In genomic region chr17:30906101-30906911, GRCh38 we compare ENCODE assay signal across 8 cellular contexts. TPM values are rescaled to one million over a fixed set of nuclear protein-coding genes. Genes with fewer than 3 reads are reported as not detected.
A peak's percentile ranks its signal among the peaks of the same experiment; 100 is the strongest.
DNase-seq lines count a peak whose midpoint lies in the region; ATAC-seq and TF ChIP-seq lines count a peak whose summit lies in the region.

TEFM (minus strand) TSS chr17:30906238; CDS start chr17:30906198, 40 bp downstream.

- peak within 1 kb of the TSS; percentile 53 to 84 (median 79) for H3K4me3 ChIP-seq in Peyer's patch
- H3K4me3 ChIP-seq in muscle layer of colon (ENCODE audit: low read depth in 1 of 2, low read length in 2 of 2): peak within 1 kb of the TSS; percentile 88 to 97

- TF ChIP-seq CTCF in Peyer's patch (IDR thresholded peaks at IDR 0.05): peak in 2 of 6 experiments; percentile 7 to 25

- peak within 1 kb of the TSS; percentile 82 to 94 (median 86) for H3K27ac ChIP-seq in Peyer's patch
- H3K27ac ChIP-seq in muscle layer of colon (ENCODE audit: low read depth, low read length): peak within 1 kb of the TSS; percentile 88

- DNase-seq in DMS114 treated with DMSO at 0.1 percent for 48 hours (lab: John Stamatoyannopoulos, UW; ENCODE audit: unreplicated experiment): peak; percentile 78
- peak; percentile 80 to 93 (median 91) for DNase-seq in Peyer's patch
- peak; percentile 97 for DNase-seq in activated T-cell treated with anti-CD3 and anti-CD28 coated beads, Interleukin-2, amount 50 U/mL, for 48 hours
- DNase-seq in stimulated activated CD8-positive, alpha-beta memory T cell treated with anti-CD3 and anti-CD28 coated beads, Interleukin-7, amount 100 ng/mL, for 1 hour (ENCODE audit: low read depth in 2 of 2): peak; percentile 77 to 79

- H3K36me3 ChIP-seq in Peyer's patch: peaks cover 0 to 22% (median 0%) of the 10 kb centered on the region in 3 donors
- peaks cover 7% of the 10 kb centered on the region for H3K36me3 ChIP-seq in muscle layer of colon (ENCODE audit: insufficient read depth, low read length)

- peak; percentile 16; the same call in 1 of the 2 replicates for TF ChIP-seq RAD21 in Ishikawa (IDR thresholded peaks at IDR 0.05; ENCODE audit: low read depth)

- H3K27me3 ChIP-seq in Peyer's patch: no peaks in the 10 kb centered on the region
- H3K27me3 ChIP-seq in muscle layer of colon (ENCODE audit: control insufficient read depth in 1 of 2, insufficient read depth in 2 of 2, low read length in 2 of 2): no peaks in the 10 kb centered on the region

- no peaks in the 10 kb centered on the region for H3K9me3 ChIP-seq in Peyer's patch
- H3K9me3 ChIP-seq in muscle layer of colon (ENCODE audit: low read length): no peaks in the 10 kb centered on the region

- ATAC-seq in GM21576 (IDR thresholded peaks at IDR 0.05; ENCODE audit: unreplicated experiment): peak; percentile 78
- peak; percentile 96 for ATAC-seq in esophagus mucosa

- TF ChIP-seq EP300 in Ishikawa (IDR thresholded peaks at IDR 0.05; ENCODE audit: borderline replicate concordance): peak; percentile 75

- peaks cover 0 to 13% (median 7%) of the 10 kb centered on the region in 4 donors for H3K4me1 ChIP-seq in Peyer's patch
- peaks cover 8% of the 10 kb centered on the region for H3K4me1 ChIP-seq in muscle layer of colon (ENCODE audit: insufficient read depth, low read length)

- peak within 1 kb of the TSS; percentile 94 for H3K9ac ChIP-seq in muscle layer of colon (ENCODE audit: low read length)

- peak; percentile 61 to 69 for TF ChIP-seq POLR2A in Peyer's patch (IDR thresholded peaks at IDR 0.05)

TF ChIP-seq in Ishikawa, 13 proteins besides CTCF, POLR2A, EP300 and RAD21:
- TF ChIP-seq EGR1 (IDR thresholded peaks at IDR 0.05) (no peak; the same call in 1 of the 2 replicates), REST (IDR thresholded peaks at IDR 0.05; ENCODE audit: low read depth) (0 out of 2 replicates have a peak, but pooled peaks have one; percentile 23), CEBPB (IDR thresholded peaks at IDR 0.05) (peak; percentile 10; the same call in 1 of the 2 replicates), TEAD4 (IDR thresholded peaks at IDR 0.05) (peak; percentile 39; the same call in 1 of the 2 replicates), YY1 (IDR thresholded peaks at IDR 0.05; ENCODE audit: low read depth) (peak; percentile 93), ZBTB7A (IDR thresholded peaks at IDR 0.05; ENCODE audit: low read depth) (peak; percentile 51; the same call in 1 of the 2 replicates), NFIC (IDR thresholded peaks at IDR 0.05) (peak; percentile 47), TAF1 (IDR thresholded peaks at IDR 0.05; ENCODE audit: low read depth) (peak; percentile 99), MAX (IDR thresholded peaks at IDR 0.05) (peak; percentile 81), CREB1 (IDR thresholded peaks at IDR 0.05; ENCODE audit: low read depth) (no peak), USF1 (IDR thresholded peaks at IDR 0.05) (peak; percentile 70), TCF12 (IDR thresholded peaks at IDR 0.05; ENCODE audit: low read depth) (peak; percentile 81), FOXM1 (IDR thresholded peaks at IDR 0.05; ENCODE audit: borderline replicate concordance, low read depth) (0 out of 2 replicates have a peak, but pooled peaks have one; percentile 26)

RNA-seq across cellular contexts. Expression of gene TEFM, which starts in this region (rescaled TPM):
- 10 to 100 TPM in 2 of 4 donors, 1 to 10 TPM in 2; 7.4 to 25.9 (median 11.5) TPM for total RNA-seq in Peyer's patch
- 8.4 TPM for total RNA-seq in esophagus mucosa

Comparison
In these comparisons a context has a peak if more than half of its experiments do, and no peak if none do; other contexts are left out.
1. Peak in every context shown above with its lines: DNase-seq, ATAC-seq, H3K4me3 ChIP-seq and H3K27ac ChIP-seq.